In genomic region chrX:72258174-72258573, GRCh38 we compare ENCODE assay signal across 12 cellular contexts. TPM values are rescaled to one million over a fixed set of nuclear protein-coding genes. Genes with fewer than 3 reads are reported as not detected.
DNase-seq lines count a peak whose midpoint lies in the region; ATAC-seq and TF ChIP-seq lines count a peak whose summit lies in the region.
"Had no signal": no experiment of that assay in that cellular context is flagged by ENCODE, and none has a peak within 500 bp of the region (broad histone marks: within the 10 kb centered on the region; RNA-seq: fewer than 3 reads in every experiment).

No MANE protein-coding gene starts in this region.

- ATAC-seq in HG02970 (IDR thresholded peaks at IDR 0.05; ENCODE audit: low FRiP score, unreplicated experiment), result no peak
- ATAC-seq in HG03342 (IDR thresholded peaks at IDR 0.05; ENCODE audit: unreplicated experiment), result no peak

- H3K36me3 Mint-ChIP-seq in Calu3 (ENCODE audit: insufficient read depth, unreplicated experiment), result no peaks in the 10 kb centered on the region

- H3K4me1 ChIP-seq in tibial artery, result peaks cover 0 to 3% (median 0%) of the 10 kb centered on the region in 4 donors
- H3K4me1 ChIP-seq: Peyer's patch had no signal

- H3K4me3 Mint-ChIP-seq in Calu3 (ENCODE audit: low read depth, unreplicated experiment), result no peak overlapping the region
- H3K4me3 Mint-ChIP-seq: stimulated activated naive CD8-positive, alpha-beta T cell treated with anti-CD3 and anti-CD28 coated beads, Interleukin-15, Interleukin-2, amounts not matched to agents 100 ng/mL and 50 ng/mL, for 24 hours had no signal

- H3K4me3 ChIP-seq in tibial artery, result no peak overlapping the region
- H3K4me3 ChIP-seq: Peyer's patch had no signal

- no peaks in the 10 kb centered on the region for H3K36me3 ChIP-seq in tibial artery
- H3K36me3 ChIP-seq: Peyer's patch had no signal

- no peaks in the 10 kb centered on the region for H3K27me3 ChIP-seq in tibial artery
- H3K27me3 ChIP-seq: Peyer's patch had no signal

- TF ChIP-seq EP300 in Ishikawa (IDR thresholded peaks at IDR 0.05; ENCODE audit: borderline replicate concordance), result no peak

- BruUV-seq in Calu3 (replicated peaks; lab: Mats Ljungman, UMichigan), result no TSS peak

- DNase-seq in Calu3, result peak; percentile 20
- peak; percentile 6 for DNase-seq in amniotic stem cell (lab: John Stamatoyannopoulos, UW)
- peak; percentile 14 for DNase-seq in kidney glomerular epithelial cell (lab: John Stamatoyannopoulos, UW)
- no peak for DNase-seq in tibial artery
- DNase-seq in MV-4-11 (lab: John Stamatoyannopoulos, UW), result no peak
- DNase-seq: Peyer's patch; stimulated activated CD4-positive, alpha-beta T cell treated with anti-CD3 and anti-CD28 coated beads, Interleukin-4, amount 100 ng/mL, for 4 hours had no signal

- H3K27ac Mint-ChIP-seq in Calu3 (ENCODE audit: unreplicated experiment), result peak overlapping the region; percentile 34
- H3K27ac Mint-ChIP-seq: stimulated activated naive CD8-positive, alpha-beta T cell treated with anti-CD3 and anti-CD28 coated beads, Interleukin-15, Interleukin-2, amounts not matched to agents 100 ng/mL and 50 ng/mL, for 24 hours had no signal

- H3K4me1 Mint-ChIP-seq in Calu3 (ENCODE audit: low read depth, unreplicated experiment), result peaks cover 39% of the 10 kb centered on the region

- H3K27ac ChIP-seq in tibial artery, result no peak overlapping the region
- H3K27ac ChIP-seq: KMS-11, Peyer's patch had no signal

- H3K9me3 ChIP-seq in tibial artery, result no peaks in the 10 kb centered on the region
- H3K9me3 ChIP-seq: Peyer's patch had no signal

- no peak for TF ChIP-seq RAD21 in Ishikawa (IDR thresholded peaks at IDR 0.05; ENCODE audit: low read depth)

- TF ChIP-seq CTCF in Calu3 (IDR thresholded peaks at IDR 0.05; ENCODE audit: unreplicated experiment), result no peak
- TF ChIP-seq CTCF in tibial artery (IDR thresholded peaks at IDR 0.05), result no peak

- H3K27me3 Mint-ChIP-seq in Calu3 (ENCODE audit: unreplicated experiment), result no peaks in the 10 kb centered on the region

- CTCF ChIA-PET in Calu3 (lab: Charles Lee), result no interaction called here

- no peaks in the 10 kb centered on the region for H3K9me3 Mint-ChIP-seq in Calu3 (ENCODE audit: low read depth, unreplicated experiment)
- H3K9me3 Mint-ChIP-seq: stimulated activated naive CD8-positive, alpha-beta T cell treated with anti-CD3 and anti-CD28 coated beads, Interleukin-15, Interleukin-2, amounts not matched to agents 100 ng/mL and 50 ng/mL, for 24 hours had no signal

- intact Hi-C loops in Calu3 (cut with micrococcal nuclease; ENCODE audit: unreplicated experiment) (no loop called here), tibial artery (cut with DNase I; ENCODE audit: low total_unique reads) (no loop called here)

TF ChIP-seq in Ishikawa, 13 proteins besides CTCF, POLR2A, EP300 and RAD21:
- TF ChIP-seq TCF12 (IDR thresholded peaks at IDR 0.05; ENCODE audit: low read depth), result no peak
- peak; percentile 36; the same call in 1 of the 2 replicates for TF ChIP-seq NFIC (IDR thresholded peaks at IDR 0.05)
- TF ChIP-seq ZBTB7A (IDR thresholded peaks at IDR 0.05; ENCODE audit: low read depth), result no peak

RNA-seq across cellular contexts. Expression of gene RPS4X, which starts 18.9 kb away (rescaled TPM):
- total RNA-seq in Calu3 (2022), result 621 and 665 TPM in 2 replicates

RNA-seq across cellular contexts. Expression of gene ERCC6L, which starts 19.3 kb away (rescaled TPM):
- 11.0 and 11.3 TPM in 2 replicates for total RNA-seq in Calu3 (2022)

RNA-seq across cellular contexts. Expression of gene CITED1, which starts 47.5 kb away (rescaled TPM):
- 0.78 TPM in 1 of 2 replicates, not detected in the other for total RNA-seq in Calu3 (2022)
- total RNA-seq: Peyer's patch had no signal

Comparison
In these comparisons a context has a peak if more than half of its experiments do, and no peak if none do; other contexts are left out.
1. DNase-seq: peak in Calu3 (single experiment), amniotic stem cell (single experiment) and kidney glomerular epithelial cell (single experiment); none in tibial artery (0 of 2) and MV-4-11 (single experiment).